In the genomic region with DNA sequence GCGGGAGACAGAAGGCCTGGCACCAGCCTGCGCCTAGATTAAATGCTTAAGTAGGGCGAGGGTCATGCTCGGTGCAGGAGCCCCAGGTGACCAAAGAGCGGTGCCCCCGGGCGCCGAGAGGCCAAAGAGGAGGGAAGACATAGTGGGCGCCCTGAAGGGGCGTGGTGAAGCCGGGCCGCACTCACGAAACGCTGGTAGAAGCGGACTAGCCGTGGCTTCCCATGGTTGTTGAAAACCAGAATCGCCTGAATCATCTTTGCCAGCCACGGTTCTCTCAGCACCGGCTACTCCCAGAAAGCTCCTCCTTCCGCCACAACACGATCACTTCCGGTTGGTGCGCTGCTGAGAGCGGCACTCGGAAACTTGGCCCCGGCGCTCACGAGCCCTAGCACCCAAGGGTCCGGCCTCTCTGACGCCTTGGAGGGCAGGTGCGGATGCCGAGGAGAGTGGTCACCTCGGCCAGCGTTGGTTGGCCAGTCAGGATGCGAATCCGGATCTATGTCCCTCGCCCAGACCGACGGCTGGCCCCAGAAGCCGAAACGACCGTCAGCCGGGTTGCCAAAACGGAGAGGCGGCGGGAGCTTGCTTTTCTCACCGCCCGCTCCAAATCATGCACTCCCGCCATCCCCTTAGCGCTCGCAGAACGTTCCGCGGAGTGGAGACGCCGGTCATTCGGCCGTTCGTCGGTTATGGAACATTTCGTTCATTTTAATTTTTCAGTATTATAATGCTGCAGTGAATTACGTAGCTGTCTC, we compare ENCODE assay signal across 1 cellular context.
TF ChIP-seq lines count a peak whose summit lies in the region.

A gene (minus strand): TSS at position 299 of the 755 bp plus-strand sequence. CDS start 45 bp downstream, at position 254.

TF ChIP-seq in K562, 482 proteins besides CTCF, POLR2A, EP300 and RAD21 (continued from another document and continues in another):
- TF ChIP-seq, protein P1, sequence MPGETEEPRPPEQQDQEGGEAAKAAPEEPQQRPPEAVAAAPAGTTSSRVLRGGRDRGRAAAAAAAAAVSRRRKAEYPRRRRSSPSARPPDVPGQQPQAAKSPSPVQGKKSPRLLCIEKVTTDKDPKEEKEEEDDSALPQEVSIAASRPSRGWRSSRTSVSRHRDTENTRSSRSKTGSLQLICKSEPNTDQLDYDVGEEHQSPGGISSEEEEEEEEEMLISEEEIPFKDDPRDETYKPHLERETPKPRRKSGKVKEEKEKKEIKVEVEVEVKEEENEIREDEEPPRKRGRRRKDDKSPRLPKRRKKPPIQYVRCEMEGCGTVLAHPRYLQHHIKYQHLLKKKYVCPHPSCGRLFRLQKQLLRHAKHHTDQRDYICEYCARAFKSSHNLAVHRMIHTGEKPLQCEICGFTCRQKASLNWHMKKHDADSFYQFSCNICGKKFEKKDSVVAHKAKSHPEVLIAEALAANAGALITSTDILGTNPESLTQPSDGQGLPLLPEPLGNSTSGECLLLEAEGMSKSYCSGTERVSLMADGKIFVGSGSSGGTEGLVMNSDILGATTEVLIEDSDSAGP (CRISPR knock-in tag; IDR thresholded peaks at IDR 0.05), result peak; percentile 75
- TF ChIP-seq HDAC8 (tag; IDR thresholded peaks at IDR 0.05), result no peak
- no peak for TF ChIP-seq NFE2L1 (tag; IDR thresholded peaks at IDR 0.05; ENCODE audit: borderline replicate concordance, low read depth)
- TF ChIP-seq POLR2B (IDR thresholded peaks at IDR 0.05; ENCODE audit: low read depth, partially characterized antibody), result peak; percentile 67
- peak; percentile 81 for TF ChIP-seq ETV5 (CRISPR knock-in tag; IDR thresholded peaks at IDR 0.05; ENCODE audit: low read depth)
- TF ChIP-seq SREBF1 (IDR thresholded peaks at IDR 0.05; ENCODE audit: borderline replicate concordance, low read depth, low read length), result 0 out of 2 replicates have a peak, but pooled peaks have one; percentile 75
- TF ChIP-seq CXXC5 (CRISPR knock-in tag; IDR thresholded peaks at IDR 0.05), result peak; percentile 88
- peak; percentile 100 for TF ChIP-seq CTBP1 (IDR thresholded peaks at IDR 0.05; ENCODE audit: borderline replicate concordance)
- no peak for TF ChIP-seq ARHGAP35 (IDR thresholded peaks at IDR 0.05; ENCODE audit: partially characterized antibody)
- no peak for TF ChIP-seq SPI1 (IDR thresholded peaks at IDR 0.05; ENCODE audit: borderline replicate concordance, low read depth, low read length)
- no peak for TF ChIP-seq FUS (optimal IDR thresholded peaks at IDR 0.05; ENCODE audit: low read depth, low read length)
- peak; percentile 81 for TF ChIP-seq JUND (IDR thresholded peaks at IDR 0.05; ENCODE audit: borderline replicate concordance, low read depth, low read length)
- peak; percentile 83; the same call in 2 of the 3 replicates for TF ChIP-seq JUND (tag; IDR thresholded peaks at IDR 0.05; ENCODE audit: borderline replicate concordance, low read depth, low read length)
- TF ChIP-seq GTF2E2 (tag; IDR thresholded peaks at IDR 0.05), result peak; percentile 99
- TF ChIP-seq TBP (optimal IDR thresholded peaks at IDR 0.05; ENCODE audit: low read depth, low read length), result peak; percentile 96
- TF ChIP-seq ZNF589 (CRISPR knock-in tag; IDR thresholded peaks at IDR 0.05; ENCODE audit: low read depth), result 0 out of 2 replicates have a peak, but pooled peaks have one; percentile 54
- TF ChIP-seq, protein P2, sequence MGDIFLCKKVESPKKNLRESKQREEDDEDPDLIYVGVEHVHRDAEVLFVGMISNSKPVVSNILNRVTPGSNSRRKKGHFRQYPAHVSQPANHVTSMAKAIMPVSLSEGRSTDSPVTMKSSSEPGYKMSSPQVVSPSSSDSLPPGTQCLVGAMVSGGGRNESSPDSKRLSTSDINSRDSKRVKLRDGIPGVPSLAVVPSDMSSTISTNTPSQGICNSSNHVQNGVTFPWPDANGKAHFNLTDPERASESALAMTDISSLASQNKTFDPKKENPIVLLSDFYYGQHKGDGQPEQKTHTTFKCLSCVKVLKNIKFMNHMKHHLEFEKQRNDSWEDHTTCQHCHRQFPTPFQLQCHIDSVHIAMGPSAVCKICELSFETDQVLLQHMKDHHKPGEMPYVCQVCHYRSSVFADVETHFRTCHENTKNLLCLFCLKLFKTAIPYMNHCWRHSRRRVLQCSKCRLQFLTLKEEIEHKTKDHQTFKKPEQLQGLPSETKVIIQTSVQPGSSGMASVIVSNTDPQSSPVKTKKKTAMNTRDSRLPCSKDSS (IDR thresholded peaks at IDR 0.05; ENCODE audit: low read depth, partially characterized antibody), result no peak
- TF ChIP-seq, protein P3, sequence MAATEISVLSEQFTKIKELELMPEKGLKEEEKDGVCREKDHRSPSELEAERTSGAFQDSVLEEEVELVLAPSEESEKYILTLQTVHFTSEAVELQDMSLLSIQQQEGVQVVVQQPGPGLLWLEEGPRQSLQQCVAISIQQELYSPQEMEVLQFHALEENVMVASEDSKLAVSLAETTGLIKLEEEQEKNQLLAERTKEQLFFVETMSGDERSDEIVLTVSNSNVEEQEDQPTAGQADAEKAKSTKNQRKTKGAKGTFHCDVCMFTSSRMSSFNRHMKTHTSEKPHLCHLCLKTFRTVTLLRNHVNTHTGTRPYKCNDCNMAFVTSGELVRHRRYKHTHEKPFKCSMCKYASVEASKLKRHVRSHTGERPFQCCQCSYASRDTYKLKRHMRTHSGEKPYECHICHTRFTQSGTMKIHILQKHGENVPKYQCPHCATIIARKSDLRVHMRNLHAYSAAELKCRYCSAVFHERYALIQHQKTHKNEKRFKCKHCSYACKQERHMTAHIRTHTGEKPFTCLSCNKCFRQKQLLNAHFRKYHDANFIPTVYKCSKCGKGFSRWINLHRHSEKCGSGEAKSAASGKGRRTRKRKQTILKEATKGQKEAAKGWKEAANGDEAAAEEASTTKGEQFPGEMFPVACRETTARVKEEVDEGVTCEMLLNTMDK (IDR thresholded peaks at IDR 0.05; ENCODE audit: borderline replicate concordance, insufficient read depth, low read depth, low read length, poor library complexity, severe bottlenecking), result no peak
- TF ChIP-seq GTF2A2 (tag; IDR thresholded peaks at IDR 0.05), result peak; percentile 81
- TF ChIP-seq ILF3 (IDR thresholded peaks at IDR 0.05; ENCODE audit: borderline replicate concordance), result no peak
- TF ChIP-seq ZNF696 (CRISPR knock-in tag; conservative IDR thresholded peaks at IDR 0.05), result no peak
- TF ChIP-seq ZBTB1 (CRISPR knock-in tag; IDR thresholded peaks at IDR 0.05; ENCODE audit: borderline replicate concordance, low read depth), result peak; percentile 77
- no peak for TF ChIP-seq RHOXF2B (CRISPR knock-in tag; conservative IDR thresholded peaks at IDR 0.05)
- TF ChIP-seq POLR2H (tag; IDR thresholded peaks at IDR 0.05; ENCODE audit: low read depth), result peak; percentile 51
- TF ChIP-seq ZNF143 (CRISPR knock-in tag; IDR thresholded peaks at IDR 0.05), result peak; percentile 64; the same call in 1 of the 2 replicates
- TF ChIP-seq, protein P4, sequence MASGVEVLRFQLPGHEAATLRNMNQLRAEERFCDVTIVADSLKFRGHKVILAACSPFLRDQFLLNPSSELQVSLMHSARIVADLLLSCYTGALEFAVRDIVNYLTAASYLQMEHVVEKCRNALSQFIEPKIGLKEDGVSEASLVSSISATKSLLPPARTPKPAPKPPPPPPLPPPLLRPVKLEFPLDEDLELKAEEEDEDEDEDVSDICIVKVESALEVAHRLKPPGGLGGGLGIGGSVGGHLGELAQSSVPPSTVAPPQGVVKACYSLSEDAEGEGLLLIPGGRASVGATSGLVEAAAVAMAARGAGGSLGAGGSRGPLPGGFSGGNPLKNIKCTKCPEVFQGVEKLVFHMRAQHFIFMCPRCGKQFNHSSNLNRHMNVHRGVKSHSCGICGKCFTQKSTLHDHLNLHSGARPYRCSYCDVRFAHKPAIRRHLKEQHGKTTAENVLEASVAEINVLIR (CRISPR knock-in tag; IDR thresholded peaks at IDR 0.05), result peak; percentile 68
- TF ChIP-seq CREBBP (IDR thresholded peaks at IDR 0.05; ENCODE audit: low read depth, low read length), result no peak
- TF ChIP-seq RBM14 (IDR thresholded peaks at IDR 0.05; ENCODE audit: borderline replicate concordance, insufficient read depth, low read depth, low read length), result no peak
- TF ChIP-seq, protein P5, sequence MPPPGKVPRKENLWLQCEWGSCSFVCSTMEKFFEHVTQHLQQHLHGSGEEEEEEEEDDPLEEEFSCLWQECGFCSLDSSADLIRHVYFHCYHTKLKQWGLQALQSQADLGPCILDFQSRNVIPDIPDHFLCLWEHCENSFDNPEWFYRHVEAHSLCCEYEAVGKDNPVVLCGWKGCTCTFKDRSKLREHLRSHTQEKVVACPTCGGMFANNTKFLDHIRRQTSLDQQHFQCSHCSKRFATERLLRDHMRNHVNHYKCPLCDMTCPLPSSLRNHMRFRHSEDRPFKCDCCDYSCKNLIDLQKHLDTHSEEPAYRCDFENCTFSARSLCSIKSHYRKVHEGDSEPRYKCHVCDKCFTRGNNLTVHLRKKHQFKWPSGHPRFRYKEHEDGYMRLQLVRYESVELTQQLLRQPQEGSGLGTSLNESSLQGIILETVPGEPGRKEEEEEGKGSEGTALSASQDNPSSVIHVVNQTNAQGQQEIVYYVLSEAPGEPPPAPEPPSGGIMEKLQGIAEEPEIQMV (tag; conservative IDR thresholded peaks at IDR 0.05; ENCODE audit: low read depth), result no peak
- no peak for TF ChIP-seq KAT8 (IDR thresholded peaks at IDR 0.05; ENCODE audit: low read depth)
- TF ChIP-seq ZNF79 (CRISPR knock-in tag; IDR thresholded peaks at IDR 0.05; ENCODE audit: low read depth), result no peak
- TF ChIP-seq, protein P6, sequence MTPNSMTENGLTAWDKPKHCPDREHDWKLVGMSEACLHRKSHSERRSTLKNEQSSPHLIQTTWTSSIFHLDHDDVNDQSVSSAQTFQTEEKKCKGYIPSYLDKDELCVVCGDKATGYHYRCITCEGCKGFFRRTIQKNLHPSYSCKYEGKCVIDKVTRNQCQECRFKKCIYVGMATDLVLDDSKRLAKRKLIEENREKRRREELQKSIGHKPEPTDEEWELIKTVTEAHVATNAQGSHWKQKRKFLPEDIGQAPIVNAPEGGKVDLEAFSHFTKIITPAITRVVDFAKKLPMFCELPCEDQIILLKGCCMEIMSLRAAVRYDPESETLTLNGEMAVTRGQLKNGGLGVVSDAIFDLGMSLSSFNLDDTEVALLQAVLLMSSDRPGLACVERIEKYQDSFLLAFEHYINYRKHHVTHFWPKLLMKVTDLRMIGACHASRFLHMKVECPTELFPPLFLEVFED (CRISPR knock-in tag; conservative IDR thresholded peaks at IDR 0.05), result 0 out of 2 replicates have a peak, but pooled peaks have one; percentile 39
- peak; percentile 78; the same call in 1 of the 2 replicates for TF ChIP-seq ZNF175 (CRISPR knock-in tag; IDR thresholded peaks at IDR 0.05; ENCODE audit: low read depth)
- TF ChIP-seq MED1 (CRISPR knock-in tag; IDR thresholded peaks at IDR 0.05; ENCODE audit: borderline replicate concordance), result no peak
- TF ChIP-seq ZNF778 (CRISPR knock-in tag; IDR thresholded peaks at IDR 0.05), result no peak
- no peak for TF ChIP-seq EZH2 (IDR thresholded peaks at IDR 0.05; ENCODE audit: borderline replicate concordance, low read depth, low read length)
- TF ChIP-seq STAT5A (IDR thresholded peaks at IDR 0.05; ENCODE audit: borderline replicate concordance, low read length), result peak; percentile 19; the same call in 1 of the 2 replicates
- TF ChIP-seq EGR1 (conservative IDR thresholded peaks at IDR 0.05), result no peak
- TF ChIP-seq ZNF184 (CRISPR knock-in tag; IDR thresholded peaks at IDR 0.05), result no peak
- no peak for TF ChIP-seq BACH1 (tag; IDR thresholded peaks at IDR 0.05)
- no peak for TF ChIP-seq PHTF2 (CRISPR knock-in tag; IDR thresholded peaks at IDR 0.05)
- TF ChIP-seq RBM15 (IDR thresholded peaks at IDR 0.05; ENCODE audit: insufficient read depth, low read length), result no peak
- peak; percentile 68; the same call in 1 of the 2 replicates for TF ChIP-seq ZNF766 (CRISPR knock-in tag; conservative IDR thresholded peaks at IDR 0.05)
- no peak for TF ChIP-seq ZNF324 (CRISPR knock-in tag; IDR thresholded peaks at IDR 0.05)
- no peak for TF ChIP-seq ZNF695 (CRISPR knock-in tag; IDR thresholded peaks at IDR 0.05)
- 0 out of 2 replicates have a peak, but pooled peaks have one; percentile 40 for TF ChIP-seq JUN (IDR thresholded peaks at IDR 0.05; ENCODE audit: borderline replicate concordance, low read depth, low read length)
- TF ChIP-seq JUN (CRISPR knock-in tag; IDR thresholded peaks at IDR 0.05; ENCODE audit: borderline replicate concordance), result peak; percentile 96; the same call in 1 of the 2 replicates
- no peak for TF ChIP-seq DPF2 (IDR thresholded peaks at IDR 0.05)
- TF ChIP-seq ZNF174 (CRISPR knock-in tag; IDR thresholded peaks at IDR 0.05), result no peak
- peak; percentile 91 for TF ChIP-seq NBN (IDR thresholded peaks at IDR 0.05; ENCODE audit: low read depth)
- TF ChIP-seq TCF7 (IDR thresholded peaks at IDR 0.05; ENCODE audit: borderline replicate concordance), result peak; percentile 74; the same call in 1 of the 2 replicates
- TF ChIP-seq CREM (IDR thresholded peaks at IDR 0.05; ENCODE audit: low read depth), result peak; percentile 91
- TF ChIP-seq NCOA6 (IDR thresholded peaks at IDR 0.05), result peak; percentile 82
- peak; percentile 63 for TF ChIP-seq HMGN3 (IDR thresholded peaks at IDR 0.05; ENCODE audit: borderline replicate concordance, extremely low read depth, insufficient read length, low read depth, low read length)
- TF ChIP-seq SLC30A9 (CRISPR knock-in tag; IDR thresholded peaks at IDR 0.05), result no peak
- TF ChIP-seq KDM1A (IDR thresholded peaks at IDR 0.05), result peak; percentile 15 to 51; a peak in 2 of 4 replicates
- TF ChIP-seq ZNF253 (CRISPR knock-in tag; conservative IDR thresholded peaks at IDR 0.05), result no peak
- TF ChIP-seq, protein P7, sequence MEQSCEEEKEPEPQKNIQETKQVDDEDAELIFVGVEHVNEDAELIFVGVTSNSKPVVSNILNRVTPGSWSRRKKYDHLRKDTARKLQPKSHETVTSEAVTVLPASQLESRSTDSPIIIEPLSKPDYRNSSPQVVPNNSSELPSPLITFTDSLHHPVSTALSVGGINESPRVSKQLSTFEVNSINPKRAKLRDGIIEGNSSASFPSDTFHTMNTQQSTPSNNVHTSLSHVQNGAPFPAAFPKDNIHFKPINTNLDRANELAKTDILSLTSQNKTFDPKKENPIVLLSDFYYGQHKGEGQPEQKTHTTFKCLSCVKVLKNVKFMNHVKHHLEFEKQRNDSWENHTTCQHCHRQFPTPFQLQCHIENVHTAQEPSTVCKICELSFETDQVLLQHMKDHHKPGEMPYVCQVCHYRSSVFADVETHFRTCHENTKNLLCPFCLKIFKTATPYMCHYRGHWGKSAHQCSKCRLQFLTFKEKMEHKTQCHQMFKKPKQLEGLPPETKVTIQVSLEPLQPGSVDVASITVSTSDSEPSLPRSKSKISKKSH (CRISPR knock-in tag; IDR thresholded peaks at IDR 0.05), result no peak
- TF ChIP-seq FOXK1 (CRISPR knock-in tag; IDR thresholded peaks at IDR 0.05; ENCODE audit: borderline replicate concordance), result 0 out of 2 replicates have a peak, but pooled peaks have one; percentile 10
- no peak for TF ChIP-seq NFXL1 (CRISPR knock-in tag; IDR thresholded peaks at IDR 0.05)
- TF ChIP-seq ASH1L (IDR thresholded peaks at IDR 0.05; ENCODE audit: borderline replicate concordance, low read depth, partially characterized antibody), result no peak
- no peak for TF ChIP-seq MYBL2 (IDR thresholded peaks at IDR 0.05; ENCODE audit: low read depth)
- TF ChIP-seq MYBL2 (CRISPR knock-in tag; IDR thresholded peaks at IDR 0.05; ENCODE audit: borderline replicate concordance), result no peak
- peak in 1 of 2 experiments; percentile 87; a peak in 1 of 4 replicates for TF ChIP-seq NONO (IDR thresholded peaks at IDR 0.05; ENCODE audit: low read depth in 2 of 2, low read length in 1 of 2)
- peak; percentile 78 for TF ChIP-seq KDM5B (IDR thresholded peaks at IDR 0.05; ENCODE audit: insufficient replicate concordance, low read depth, low read length)
- TF ChIP-seq CBX3 (IDR thresholded peaks at IDR 0.05; ENCODE audit: borderline replicate concordance in 1 of 2, low read length in 2 of 2), result peak in 1 of 2 experiments; percentile 96; a peak in 2 of 3 replicates
